18 cellular contexts compared by ENCODE assay signal in genomic region chr11:38100836-38101235, GRCh38.
A peak's percentile ranks its signal among the peaks of the same experiment; 100 is the strongest.
DNase-seq lines count a peak whose midpoint lies in the region; TF ChIP-seq lines count a peak whose summit lies in the region.
"Had no signal": no experiment of that assay in that cellular context is flagged by ENCODE, and none has a peak within 500 bp of the region (broad histone marks: within the 10 kb centered on the region; RNA-seq: fewer than 3 reads in every experiment).

No MANE protein-coding gene starts in this region.

- POLR2A ChIA-PET in SK-N-SH (lab: Yijun Ruan, JAX) = no interaction called here
- POLR2A ChIA-PET in CD4-positive, alpha-beta memory T cell (lab: Charles Lee; ENCODE audit: partially characterized antibody) = no interaction called here

- H3K27ac Mint-ChIP-seq in mesothelial cell of epicardium (peak overlapping the region; percentile 20), type B pancreatic cell (peak overlapping the region; percentile 2)
- H3K27ac Mint-ChIP-seq in CD4-positive, alpha-beta memory T cell = no peak overlapping the region
- H3K27ac Mint-ChIP-seq: CD14-positive monocyte; CD4-positive, CD25-positive, alpha-beta regulatory T cell; CD8-positive, alpha-beta T cell had no signal

- no peak overlapping the region for H3K4me2 ChIP-seq in SK-N-SH
- H3K4me2 ChIP-seq: BLaER1 had no signal

- H3K36me3 Mint-ChIP-seq in mesothelial cell of epicardium (no peaks in the 10 kb centered on the region), type B pancreatic cell (no peaks in the 10 kb centered on the region)
- no peaks in the 10 kb centered on the region for H3K36me3 Mint-ChIP-seq in CD4-positive, alpha-beta memory T cell
- H3K36me3 Mint-ChIP-seq: CD14-positive monocyte; CD4-positive, CD25-positive, alpha-beta regulatory T cell; CD8-positive, alpha-beta T cell had no signal

- H3K79me2 ChIP-seq in SK-N-SH (ENCODE audit: insufficient read depth) = no peaks in the 10 kb centered on the region

- H3K27me3 ChIP-seq in SK-N-SH (ENCODE audit: insufficient read depth) (no peaks in the 10 kb centered on the region), colonic mucosa (no peaks in the 10 kb centered on the region)
- no peaks in the 10 kb centered on the region for H3K27me3 ChIP-seq in CD4-positive, alpha-beta memory T cell (ENCODE audit: insufficient read depth, low read length)
- H3K27me3 ChIP-seq: BE2C, BLaER1 had no signal

- TF ChIP-seq RAD21 in SK-N-SH (IDR thresholded peaks at IDR 0.05; ENCODE audit: low read length) = no peak

- no peaks in the 10 kb centered on the region for H3F3A ChIP-seq in SK-N-SH (replicated peaks; ENCODE audit: insufficient read depth)

- H3K36me3 ChIP-seq in SK-N-SH (replicated peaks in 1 of 2; ENCODE audit: control insufficient read depth in 1 of 2, insufficient read depth in 2 of 2, low read length in 1 of 2) (no peaks in the 10 kb centered on the region), colonic mucosa (no peaks in the 10 kb centered on the region)
- no peaks in the 10 kb centered on the region for H3K36me3 ChIP-seq in CD4-positive, alpha-beta memory T cell (ENCODE audit: insufficient read depth, low read length)
- H3K36me3 ChIP-seq: BE2C, BLaER1 had no signal

- H3K9ac ChIP-seq in SK-N-SH (no peak overlapping the region), colonic mucosa (ENCODE audit: low read depth in 2 of 2, low read length in 2 of 2) (no peak overlapping the region)
- H3K9ac ChIP-seq: BLaER1 had no signal

- H3K4me1 Mint-ChIP-seq in mesothelial cell of epicardium (peaks cover 28% of the 10 kb centered on the region), type B pancreatic cell (ENCODE audit: unreplicated experiment) (no peaks in the 10 kb centered on the region)
- no peaks in the 10 kb centered on the region for H3K4me1 Mint-ChIP-seq in CD4-positive, alpha-beta memory T cell
- H3K4me1 Mint-ChIP-seq: CD14-positive monocyte; CD4-positive, CD25-positive, alpha-beta regulatory T cell had no signal

- H3K9me3 Mint-ChIP-seq in mesothelial cell of epicardium (peaks cover 11% of the 10 kb centered on the region), type B pancreatic cell (no peaks in the 10 kb centered on the region)
- peaks cover 1 to 17% (median 9%) of the 10 kb centered on the region in 8 donors for H3K9me3 Mint-ChIP-seq in CD4-positive, alpha-beta memory T cell

- H3K9me2 ChIP-seq in SK-N-SH = no peaks in the 10 kb centered on the region

- H3K9me3 ChIP-seq in SK-N-SH = no peaks in the 10 kb centered on the region
- no peaks in the 10 kb centered on the region for H3K9me3 ChIP-seq in CD4-positive, alpha-beta memory T cell (ENCODE audit: control insufficient read depth in 1 of 2, low read length in 2 of 2)
- H3K9me3 ChIP-seq in colonic mucosa = no peaks in the 10 kb centered on the region
- H3K9me3 ChIP-seq: BE2C, BLaER1, Caco-2 had no signal

- 15% methylated on average over 1 of the region's 1 CpG for WGBS in SK-N-SH (ENCODE audit: low lambda C conversion rate)

- no peaks in the 10 kb centered on the region; a peak in 1 of 4 replicates for H3K4me1 ChIP-seq in SK-N-SH (ENCODE audit: control insufficient read depth in 1 of 2, insufficient read depth in 2 of 2, low read depth in 1 of 2, low read length in 1 of 2)
- H3K4me1 ChIP-seq in CD4-positive, alpha-beta memory T cell (ENCODE audit: insufficient read depth, low read length) = no peaks in the 10 kb centered on the region
- H3K4me1 ChIP-seq in colonic mucosa = no peaks in the 10 kb centered on the region
- H3K4me1 ChIP-seq: BE2C, BLaER1, Caco-2 had no signal

- TF ChIP-seq EP300 in SK-N-SH (IDR thresholded peaks at IDR 0.05; ENCODE audit: borderline replicate concordance in 1 of 2, low read depth in 1 of 2, low read length in 1 of 2) = peak in 1 of 2 experiments; percentile 64; a peak in 2 of 4 replicates

- intact Hi-C loops in CD4-positive, alpha-beta memory T cell (cut with micrococcal nuclease) = no loop called here
- intact Hi-C loops in colonic mucosa (cut with DNase I) = no loop called here

- DNase-seq in SK-N-SH = no peak
- DNase-seq in mesothelial cell of epicardium (ENCODE audit: low spot score in 2 of 2, unreplicated experiment in 2 of 2) = no peak
- no peak for DNase-seq in type B pancreatic cell (ENCODE audit: extremely low spot score, unreplicated experiment)
- no peak for DNase-seq in CD4-positive, alpha-beta memory T cell
- DNase-seq in T-helper 1 cell = no peak
- DNase-seq in colonic mucosa = no peak
- DNase-seq: 8988T; ACHN; BE2C; C1 segment of cervical spinal cord; Caco-2; Calu3; CD4-positive, CD25-positive, alpha-beta regulatory T cell; CD8-positive, alpha-beta T cell; DMS79 treated with DMSO at 0.1 percent for 48 hours; GF-D8 had no signal

- CTCF ChIA-PET in SK-N-SH (lab: Yijun Ruan, JAX) = no interaction called here
- CTCF ChIA-PET in CD4-positive, alpha-beta memory T cell (lab: Charles Lee; ENCODE audit: partially characterized antibody) = no interaction called here

- H4K20me1 ChIP-seq in SK-N-SH (ENCODE audit: insufficient read depth) = no peaks in the 10 kb centered on the region
- H4K20me1 ChIP-seq: BLaER1 had no signal

- no peak overlapping the region for H3K27ac ChIP-seq in SK-N-SH (ENCODE audit: low read depth in 2 of 2, low read length in 1 of 2)
- no peak overlapping the region for H3K27ac ChIP-seq in CD4-positive, alpha-beta memory T cell (ENCODE audit: low read depth, low read length)
- H3K27ac ChIP-seq in colonic mucosa = no peak overlapping the region
- H3K27ac ChIP-seq: BLaER1 had no signal

- H3K27me3 Mint-ChIP-seq in mesothelial cell of epicardium (ENCODE audit: low read depth) = no peaks in the 10 kb centered on the region
- no peaks in the 10 kb centered on the region for H3K27me3 Mint-ChIP-seq in type B pancreatic cell
- H3K27me3 Mint-ChIP-seq in CD4-positive, alpha-beta memory T cell = no peaks in the 10 kb centered on the region
- H3K27me3 Mint-ChIP-seq: CD4-positive, CD25-positive, alpha-beta regulatory T cell had no signal

- no peak overlapping the region for H3K4me3 ChIP-seq in SK-N-SH (ENCODE audit: low read depth in 2 of 2, low read length in 1 of 2)
- no peak overlapping the region for H3K4me3 ChIP-seq in CD4-positive, alpha-beta memory T cell (ENCODE audit: low read length in 2 of 2)
- H3K4me3 ChIP-seq in colonic mucosa = no peak overlapping the region
- H3K4me3 ChIP-seq: BLaER1 had no signal

- H3K4me3 Mint-ChIP-seq in mesothelial cell of epicardium = no peak overlapping the region
- no peak overlapping the region for H3K4me3 Mint-ChIP-seq in type B pancreatic cell
- H3K4me3 Mint-ChIP-seq in CD4-positive, alpha-beta memory T cell = no peak overlapping the region
- H3K4me3 Mint-ChIP-seq: CD14-positive monocyte; CD4-positive, CD25-positive, alpha-beta regulatory T cell; CD8-positive, alpha-beta T cell had no signal

- no peak overlapping the region for H2AFZ ChIP-seq in SK-N-SH (ENCODE audit: low read depth)

- no peak for TF ChIP-seq CTCF in SK-N-SH (IDR thresholded peaks at IDR 0.05)
- TF ChIP-seq CTCF in mesothelial cell of epicardium (IDR thresholded peaks at IDR 0.05; ENCODE audit: unreplicated experiment) = no peak
- TF ChIP-seq CTCF in type B pancreatic cell (conservative IDR thresholded peaks at IDR 0.05) = no peak
- TF ChIP-seq CTCF in colonic mucosa (IDR thresholded peaks at IDR 0.05) = no peak

TF ChIP-seq in SK-N-SH, 30 proteins besides CTCF, POLR2A, EP300 and RAD21:
- TF ChIP-seq GATA2 (CRISPR knock-in tag; IDR thresholded peaks at IDR 0.05) = peak; percentile 73
- TF ChIP-seq, protein P1, sequence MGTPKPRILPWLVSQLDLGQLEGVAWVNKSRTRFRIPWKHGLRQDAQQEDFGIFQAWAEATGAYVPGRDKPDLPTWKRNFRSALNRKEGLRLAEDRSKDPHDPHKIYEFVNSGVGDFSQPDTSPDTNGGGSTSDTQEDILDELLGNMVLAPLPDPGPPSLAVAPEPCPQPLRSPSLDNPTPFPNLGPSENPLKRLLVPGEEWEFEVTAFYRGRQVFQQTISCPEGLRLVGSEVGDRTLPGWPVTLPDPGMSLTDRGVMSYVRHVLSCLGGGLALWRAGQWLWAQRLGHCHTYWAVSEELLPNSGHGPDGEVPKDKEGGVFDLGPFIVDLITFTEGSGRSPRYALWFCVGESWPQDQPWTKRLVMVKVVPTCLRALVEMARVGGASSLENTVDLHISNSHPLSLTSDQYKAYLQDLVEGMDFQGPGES (IDR thresholded peaks at IDR 0.05; ENCODE audit: low read depth, low read length) = no peak
TF ChIP-seq in SK-N-SH: peak in this region for 1.

Comparison
In these comparisons a context has a peak if more than half of its experiments do, and no peak if none do; other contexts are left out.
1. H3K27ac Mint-ChIP-seq: peak in mesothelial cell of epicardium (single experiment) and type B pancreatic cell (single experiment); none in CD4-positive, alpha-beta memory T cell (0 of 7).